Comparison of ENCODE assay signal across 1 cellular context in the genomic region with DNA sequence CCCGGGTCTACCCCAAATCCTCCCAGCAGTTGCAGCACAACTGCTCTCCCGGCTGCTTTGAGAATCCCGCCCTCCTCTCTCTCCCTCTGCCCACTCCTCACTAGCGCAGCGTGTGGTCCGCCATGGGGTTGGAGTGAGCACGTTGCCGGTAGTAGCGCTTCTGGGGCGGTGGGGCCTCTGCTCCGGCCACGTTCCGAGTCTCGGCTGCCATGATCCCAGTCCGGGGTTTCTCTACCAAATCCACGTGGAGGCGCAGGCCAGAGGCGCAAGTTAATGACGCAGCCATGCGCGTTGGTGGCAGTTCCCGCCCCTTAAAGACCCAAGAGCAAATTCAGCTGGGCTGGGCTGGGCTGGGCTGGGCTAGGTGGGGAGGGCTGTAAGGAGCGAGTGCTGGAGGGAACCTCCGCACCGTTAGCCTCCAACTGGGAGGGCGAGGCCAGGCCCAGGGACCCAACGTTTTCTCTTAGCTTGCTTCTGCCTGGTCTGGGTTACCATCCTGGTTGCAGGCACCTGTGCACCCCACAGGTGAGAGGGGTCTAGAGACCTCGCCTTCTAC.
TF ChIP-seq lines count a peak whose summit lies in the region.

TSS of gene METTL1 (minus strand) at position 233 of the 556 bp plus-strand sequence. CDS start at position 211, 22 bp downstream.

TF ChIP-seq in WTC11, 78 proteins besides CTCF, POLR2A, EP300 and RAD21 (continued from another document and continues in another):
- TF ChIP-seq, protein P1, sequence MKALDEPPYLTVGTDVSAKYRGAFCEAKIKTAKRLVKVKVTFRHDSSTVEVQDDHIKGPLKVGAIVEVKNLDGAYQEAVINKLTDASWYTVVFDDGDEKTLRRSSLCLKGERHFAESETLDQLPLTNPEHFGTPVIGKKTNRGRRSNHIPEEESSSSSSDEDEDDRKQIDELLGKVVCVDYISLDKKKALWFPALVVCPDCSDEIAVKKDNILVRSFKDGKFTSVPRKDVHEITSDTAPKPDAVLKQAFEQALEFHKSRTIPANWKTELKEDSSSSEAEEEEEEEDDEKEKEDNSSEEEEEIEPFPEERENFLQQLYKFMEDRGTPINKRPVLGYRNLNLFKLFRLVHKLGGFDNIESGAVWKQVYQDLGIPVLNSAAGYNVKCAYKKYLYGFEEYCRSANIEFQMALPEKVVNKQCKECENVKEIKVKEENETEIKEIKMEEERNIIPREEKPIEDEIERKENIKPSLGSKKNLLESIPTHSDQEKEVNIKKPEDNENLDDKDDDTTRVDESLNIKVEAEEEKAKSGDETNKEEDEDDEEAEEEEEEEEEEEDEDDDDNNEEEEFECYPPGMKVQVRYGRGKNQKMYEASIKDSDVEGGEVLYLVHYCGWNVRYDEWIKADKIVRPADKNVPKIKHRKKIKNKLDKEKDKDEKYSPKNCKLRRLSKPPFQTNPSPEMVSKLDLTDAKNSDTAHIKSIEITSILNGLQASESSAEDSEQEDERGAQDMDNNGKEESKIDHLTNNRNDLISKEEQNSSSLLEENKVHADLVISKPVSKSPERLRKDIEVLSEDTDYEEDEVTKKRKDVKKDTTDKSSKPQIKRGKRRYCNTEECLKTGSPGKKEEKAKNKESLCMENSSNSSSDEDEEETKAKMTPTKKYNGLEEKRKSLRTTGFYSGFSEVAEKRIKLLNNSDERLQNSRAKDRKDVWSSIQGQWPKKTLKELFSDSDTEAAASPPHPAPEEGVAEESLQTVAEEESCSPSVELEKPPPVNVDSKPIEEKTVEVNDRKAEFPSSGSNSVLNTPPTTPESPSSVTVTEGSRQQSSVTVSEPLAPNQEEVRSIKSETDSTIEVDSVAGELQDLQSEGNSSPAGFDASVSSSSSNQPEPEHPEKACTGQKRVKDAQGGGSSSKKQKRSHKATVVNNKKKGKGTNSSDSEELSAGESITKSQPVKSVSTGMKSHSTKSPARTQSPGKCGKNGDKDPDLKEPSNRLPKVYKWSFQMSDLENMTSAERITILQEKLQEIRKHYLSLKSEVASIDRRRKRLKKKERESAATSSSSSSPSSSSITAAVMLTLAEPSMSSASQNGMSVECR (CRISPR knock-in tag; IDR thresholded peaks at IDR 0.05; ENCODE audit: borderline replicate concordance) = peak; percentile 93
- TF ChIP-seq EMX1 (CRISPR knock-in tag; IDR thresholded peaks at IDR 0.05) = no peak
- TF ChIP-seq SMAD3 (CRISPR knock-in tag; IDR thresholded peaks at IDR 0.05; ENCODE audit: borderline replicate concordance) = no peak; the same call in 1 of the 2 replicates
- peak; percentile 100 for TF ChIP-seq SP1 (CRISPR knock-in tag; conservative IDR thresholded peaks at IDR 0.05)
- TF ChIP-seq, protein P2, sequence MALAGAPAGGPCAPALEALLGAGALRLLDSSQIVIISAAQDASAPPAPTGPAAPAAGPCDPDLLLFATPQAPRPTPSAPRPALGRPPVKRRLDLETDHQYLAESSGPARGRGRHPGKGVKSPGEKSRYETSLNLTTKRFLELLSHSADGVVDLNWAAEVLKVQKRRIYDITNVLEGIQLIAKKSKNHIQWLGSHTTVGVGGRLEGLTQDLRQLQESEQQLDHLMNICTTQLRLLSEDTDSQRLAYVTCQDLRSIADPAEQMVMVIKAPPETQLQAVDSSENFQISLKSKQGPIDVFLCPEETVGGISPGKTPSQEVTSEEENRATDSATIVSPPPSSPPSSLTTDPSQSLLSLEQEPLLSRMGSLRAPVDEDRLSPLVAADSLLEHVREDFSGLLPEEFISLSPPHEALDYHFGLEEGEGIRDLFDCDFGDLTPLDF (CRISPR knock-in tag; IDR thresholded peaks at IDR 0.05) = no peak
- no peak for TF ChIP-seq ZNF263 (CRISPR knock-in tag; IDR thresholded peaks at IDR 0.05; ENCODE audit: low read depth)
- TF ChIP-seq HMGA2 (CRISPR knock-in tag; IDR thresholded peaks at IDR 0.05) = no peak
- TF ChIP-seq FOXP1 (CRISPR knock-in tag; IDR thresholded peaks at IDR 0.05; ENCODE audit: borderline replicate concordance) = peak; percentile 59; the same call in 1 of the 2 replicates
- TF ChIP-seq, protein P3, sequence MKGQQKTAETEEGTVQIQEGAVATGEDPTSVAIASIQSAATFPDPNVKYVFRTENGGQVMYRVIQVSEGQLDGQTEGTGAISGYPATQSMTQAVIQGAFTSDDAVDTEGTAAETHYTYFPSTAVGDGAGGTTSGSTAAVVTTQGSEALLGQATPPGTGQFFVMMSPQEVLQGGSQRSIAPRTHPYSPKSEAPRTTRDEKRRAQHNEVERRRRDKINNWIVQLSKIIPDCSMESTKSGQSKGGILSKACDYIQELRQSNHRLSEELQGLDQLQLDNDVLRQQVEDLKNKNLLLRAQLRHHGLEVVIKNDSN (CRISPR knock-in tag; IDR thresholded peaks at IDR 0.05) = peak; percentile 81
- TF ChIP-seq JAZF1 (CRISPR knock-in tag; IDR thresholded peaks at IDR 0.05) = no peak
- TF ChIP-seq GRHL2 (CRISPR knock-in tag; IDR thresholded peaks at IDR 0.05; ENCODE audit: insufficient replicate concordance, severe bottlenecking) = no peak
- no peak for TF ChIP-seq ZNF416 (CRISPR knock-in tag; IDR thresholded peaks at IDR 0.05)
- TF ChIP-seq, protein P4, sequence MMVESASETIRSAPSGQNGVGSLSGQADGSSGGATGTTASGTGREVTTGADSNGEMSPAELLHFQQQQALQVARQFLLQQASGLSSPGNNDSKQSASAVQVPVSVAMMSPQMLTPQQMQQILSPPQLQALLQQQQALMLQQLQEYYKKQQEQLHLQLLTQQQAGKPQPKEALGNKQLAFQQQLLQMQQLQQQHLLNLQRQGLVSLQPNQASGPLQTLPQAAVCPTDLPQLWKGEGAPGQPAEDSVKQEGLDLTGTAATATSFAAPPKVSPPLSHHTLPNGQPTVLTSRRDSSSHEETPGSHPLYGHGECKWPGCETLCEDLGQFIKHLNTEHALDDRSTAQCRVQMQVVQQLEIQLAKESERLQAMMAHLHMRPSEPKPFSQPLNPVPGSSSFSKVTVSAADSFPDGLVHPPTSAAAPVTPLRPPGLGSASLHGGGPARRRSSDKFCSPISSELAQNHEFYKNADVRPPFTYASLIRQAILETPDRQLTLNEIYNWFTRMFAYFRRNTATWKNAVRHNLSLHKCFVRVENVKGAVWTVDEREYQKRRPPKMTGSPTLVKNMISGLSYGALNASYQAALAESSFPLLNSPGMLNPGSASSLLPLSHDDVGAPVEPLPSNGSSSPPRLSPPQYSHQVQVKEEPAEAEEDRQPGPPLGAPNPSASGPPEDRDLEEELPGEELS (CRISPR knock-in tag; IDR thresholded peaks at IDR 0.05) = no peak
- peak; percentile 81; the same call in 1 of the 2 replicates for TF ChIP-seq ETV6 (CRISPR knock-in tag; IDR thresholded peaks at IDR 0.05)
- TF ChIP-seq, protein P5, sequence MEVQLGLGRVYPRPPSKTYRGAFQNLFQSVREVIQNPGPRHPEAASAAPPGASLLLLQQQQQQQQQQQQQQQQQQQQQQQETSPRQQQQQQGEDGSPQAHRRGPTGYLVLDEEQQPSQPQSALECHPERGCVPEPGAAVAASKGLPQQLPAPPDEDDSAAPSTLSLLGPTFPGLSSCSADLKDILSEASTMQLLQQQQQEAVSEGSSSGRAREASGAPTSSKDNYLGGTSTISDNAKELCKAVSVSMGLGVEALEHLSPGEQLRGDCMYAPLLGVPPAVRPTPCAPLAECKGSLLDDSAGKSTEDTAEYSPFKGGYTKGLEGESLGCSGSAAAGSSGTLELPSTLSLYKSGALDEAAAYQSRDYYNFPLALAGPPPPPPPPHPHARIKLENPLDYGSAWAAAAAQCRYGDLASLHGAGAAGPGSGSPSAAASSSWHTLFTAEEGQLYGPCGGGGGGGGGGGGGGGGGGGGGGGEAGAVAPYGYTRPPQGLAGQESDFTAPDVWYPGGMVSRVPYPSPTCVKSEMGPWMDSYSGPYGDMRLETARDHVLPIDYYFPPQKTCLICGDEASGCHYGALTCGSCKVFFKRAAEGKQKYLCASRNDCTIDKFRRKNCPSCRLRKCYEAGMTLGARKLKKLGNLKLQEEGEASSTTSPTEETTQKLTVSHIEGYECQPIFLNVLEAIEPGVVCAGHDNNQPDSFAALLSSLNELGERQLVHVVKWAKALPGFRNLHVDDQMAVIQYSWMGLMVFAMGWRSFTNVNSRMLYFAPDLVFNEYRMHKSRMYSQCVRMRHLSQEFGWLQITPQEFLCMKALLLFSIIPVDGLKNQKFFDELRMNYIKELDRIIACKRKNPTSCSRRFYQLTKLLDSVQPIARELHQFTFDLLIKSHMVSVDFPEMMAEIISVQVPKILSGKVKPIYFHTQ (CRISPR knock-in tag; IDR thresholded peaks at IDR 0.05) = peak; percentile 58; the same call in 1 of the 2 replicates
- TF ChIP-seq ATF2 (CRISPR knock-in tag; IDR thresholded peaks at IDR 0.05; ENCODE audit: borderline replicate concordance, low read depth) = no peak
- no peak for TF ChIP-seq TCF7 (CRISPR knock-in tag; IDR thresholded peaks at IDR 0.05; ENCODE audit: low read depth)
- TF ChIP-seq ZNF671 (CRISPR knock-in tag; IDR thresholded peaks at IDR 0.05) = no peak
- TF ChIP-seq CBFB (CRISPR knock-in tag; IDR thresholded peaks at IDR 0.05; ENCODE audit: low read depth) = peak; percentile 76; the same call in 1 of the 2 replicates
- TF ChIP-seq ZBTB21 (CRISPR knock-in tag; IDR thresholded peaks at IDR 0.05; ENCODE audit: borderline replicate concordance) = peak; percentile 88
- peak; percentile 78; the same call in 1 of the 2 replicates for TF ChIP-seq RELA (CRISPR knock-in tag; IDR thresholded peaks at IDR 0.05; ENCODE audit: borderline replicate concordance)
- TF ChIP-seq, protein P6, sequence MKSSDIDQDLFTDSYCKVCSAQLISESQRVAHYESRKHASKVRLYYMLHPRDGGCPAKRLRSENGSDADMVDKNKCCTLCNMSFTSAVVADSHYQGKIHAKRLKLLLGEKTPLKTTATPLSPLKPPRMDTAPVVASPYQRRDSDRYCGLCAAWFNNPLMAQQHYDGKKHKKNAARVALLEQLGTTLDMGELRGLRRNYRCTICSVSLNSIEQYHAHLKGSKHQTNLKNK (CRISPR knock-in tag; IDR thresholded peaks at IDR 0.05) = no peak
- TF ChIP-seq ZNF121 (CRISPR knock-in tag; IDR thresholded peaks at IDR 0.05) = no peak
- peak; percentile 87 for TF ChIP-seq GABPB1 (CRISPR knock-in tag; IDR thresholded peaks at IDR 0.05)
- no peak for TF ChIP-seq HMGXB4 (CRISPR knock-in tag; IDR thresholded peaks at IDR 0.05)
- no peak for TF ChIP-seq E2F4 (CRISPR knock-in tag; IDR thresholded peaks at IDR 0.05; ENCODE audit: borderline replicate concordance, low read depth)
- TF ChIP-seq TEAD1 (CRISPR knock-in tag; IDR thresholded peaks at IDR 0.05) = peak; percentile 83; the same call in 1 of the 2 replicates
- TF ChIP-seq E2F5 (CRISPR knock-in tag; IDR thresholded peaks at IDR 0.05) = no peak; the same call in 1 of the 2 replicates
- TF ChIP-seq, protein P7, sequence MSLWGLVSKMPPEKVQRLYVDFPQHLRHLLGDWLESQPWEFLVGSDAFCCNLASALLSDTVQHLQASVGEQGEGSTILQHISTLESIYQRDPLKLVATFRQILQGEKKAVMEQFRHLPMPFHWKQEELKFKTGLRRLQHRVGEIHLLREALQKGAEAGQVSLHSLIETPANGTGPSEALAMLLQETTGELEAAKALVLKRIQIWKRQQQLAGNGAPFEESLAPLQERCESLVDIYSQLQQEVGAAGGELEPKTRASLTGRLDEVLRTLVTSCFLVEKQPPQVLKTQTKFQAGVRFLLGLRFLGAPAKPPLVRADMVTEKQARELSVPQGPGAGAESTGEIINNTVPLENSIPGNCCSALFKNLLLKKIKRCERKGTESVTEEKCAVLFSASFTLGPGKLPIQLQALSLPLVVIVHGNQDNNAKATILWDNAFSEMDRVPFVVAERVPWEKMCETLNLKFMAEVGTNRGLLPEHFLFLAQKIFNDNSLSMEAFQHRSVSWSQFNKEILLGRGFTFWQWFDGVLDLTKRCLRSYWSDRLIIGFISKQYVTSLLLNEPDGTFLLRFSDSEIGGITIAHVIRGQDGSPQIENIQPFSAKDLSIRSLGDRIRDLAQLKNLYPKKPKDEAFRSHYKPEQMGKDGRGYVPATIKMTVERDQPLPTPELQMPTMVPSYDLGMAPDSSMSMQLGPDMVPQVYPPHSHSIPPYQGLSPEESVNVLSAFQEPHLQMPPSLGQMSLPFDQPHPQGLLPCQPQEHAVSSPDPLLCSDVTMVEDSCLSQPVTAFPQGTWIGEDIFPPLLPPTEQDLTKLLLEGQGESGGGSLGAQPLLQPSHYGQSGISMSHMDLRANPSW (CRISPR knock-in tag; conservative IDR thresholded peaks at IDR 0.05; ENCODE audit: low read depth) = 0 out of 2 replicates have a peak, but pooled peaks have one; percentile 62
- no peak for TF ChIP-seq NR2C2 (CRISPR knock-in tag; IDR thresholded peaks at IDR 0.05)
- TF ChIP-seq ZNF138 (CRISPR knock-in tag; conservative IDR thresholded peaks at IDR 0.05) = no peak
- 0 out of 2 replicates have a peak, but pooled peaks have one; percentile 53 for TF ChIP-seq GTF2I (CRISPR knock-in tag; conservative IDR thresholded peaks at IDR 0.05)
- TF ChIP-seq ZNF423 (CRISPR knock-in tag; IDR thresholded peaks at IDR 0.05) = no peak
- TF ChIP-seq ESRRA (CRISPR knock-in tag; IDR thresholded peaks at IDR 0.05; ENCODE audit: borderline replicate concordance) = no peak
